ENCODE assay signal across 23 cellular contexts in genomic region chr21:35201799-35202198, GRCh38.
DNase-seq lines count a peak whose midpoint lies in the region; TF ChIP-seq lines count a peak whose summit lies in the region.
"Had no signal": no experiment of that assay in that cellular context is flagged by ENCODE, and none has a peak within 500 bp of the region (broad histone marks: within the 10 kb centered on the region; RNA-seq: fewer than 3 reads in every experiment).

No MANE protein-coding gene starts in this region.

- H3K4me1 Mint-ChIP-seq in Calu3 (ENCODE audit: low read depth, unreplicated experiment) (peaks cover 42% of the 10 kb centered on the region), progenitor cell of endocrine pancreas (ENCODE audit: low read depth) (peaks cover 23% of the 10 kb centered on the region)

- H3K9ac ChIP-seq in adipocyte (ENCODE audit: low read length) = peak overlapping the region; percentile 85
- H3K9ac ChIP-seq: SK-N-SH had no signal

- H3K4me3 ChIP-seq in ACC112 (ENCODE audit: low read depth, low read length) (no peak overlapping the region), adipocyte (ENCODE audit: low read length) (no peak overlapping the region), osteoblast (ENCODE audit: insufficient read depth, low read length) (no peak overlapping the region)
- H3K4me3 ChIP-seq: GM12878, K562 had no signal

- no peaks in the 10 kb centered on the region for H3K27me3 Mint-ChIP-seq in Calu3 (ENCODE audit: unreplicated experiment)
- no peaks in the 10 kb centered on the region for H3K27me3 Mint-ChIP-seq in progenitor cell of endocrine pancreas
- H3K27me3 Mint-ChIP-seq: B cell had no signal

- H3K36me3 ChIP-seq in ACC112 (ENCODE audit: insufficient read depth, low read length) (no peaks in the 10 kb centered on the region), adipocyte (ENCODE audit: control insufficient read depth, insufficient read depth, low read length, severe bottlenecking) (no peaks in the 10 kb centered on the region), osteoblast (ENCODE audit: insufficient read depth, low read length) (no peaks in the 10 kb centered on the region)

- H3K79me2 ChIP-seq in ACC112 (ENCODE audit: control insufficient read depth, insufficient read depth, low read length, unreplicated experiment) = no peaks in the 10 kb centered on the region
- no peaks in the 10 kb centered on the region for H3K79me2 ChIP-seq in osteoblast (ENCODE audit: insufficient read depth, low read length)

- H3K4me1 ChIP-seq in ACC112 (ENCODE audit: control insufficient read depth, insufficient read depth, low read length, unreplicated experiment) (peaks cover 66% of the 10 kb centered on the region), adipocyte (ENCODE audit: control insufficient read depth, insufficient read depth, low read length) (peaks cover 88% of the 10 kb centered on the region), osteoblast (ENCODE audit: insufficient read depth, low read length) (peaks cover 45% of the 10 kb centered on the region)

- H3K27me3 ChIP-seq in ACC112 (ENCODE audit: insufficient read depth, low read length) (no peaks in the 10 kb centered on the region), adipocyte (replicated peaks; ENCODE audit: control insufficient read depth, insufficient read depth, low read length) (no peaks in the 10 kb centered on the region), osteoblast (ENCODE audit: insufficient read depth, low read length) (no peaks in the 10 kb centered on the region)

- TF ChIP-seq CTCF in Calu3 (IDR thresholded peaks at IDR 0.05; ENCODE audit: unreplicated experiment) = no peak
- no peak for TF ChIP-seq CTCF in osteoblast (IDR thresholded peaks at IDR 0.05; ENCODE audit: extremely low read depth, low read depth, low read length)
- no peak for TF ChIP-seq CTCF in progenitor cell of endocrine pancreas (IDR thresholded peaks at IDR 0.05; ENCODE audit: unreplicated experiment)

- H3K36me3 Mint-ChIP-seq in Calu3 (ENCODE audit: insufficient read depth, unreplicated experiment) = peaks cover 5% of the 10 kb centered on the region
- no peaks in the 10 kb centered on the region for H3K36me3 Mint-ChIP-seq in progenitor cell of endocrine pancreas (ENCODE audit: insufficient read depth)
- H3K36me3 Mint-ChIP-seq: CD8-positive, alpha-beta T cell had no signal

- H2AFZ ChIP-seq in ACC112 (ENCODE audit: low read length, unreplicated experiment) (no peak overlapping the region), osteoblast (ENCODE audit: low read length) (no peak overlapping the region)

- DNase-seq in Calu3 (no peak), adipocyte (ENCODE audit: low read depth) (no peak), osteoblast (ENCODE audit: insufficient read length, low spot score, missing footprints) (no peak), NCI-H526 treated with DMSO at 0.1 percent for 48 hours (lab: John Stamatoyannopoulos, UW) (no peak), progenitor cell of endocrine pancreas (ENCODE audit: low spot score, unreplicated experiment) (no peak), dedifferentiated amniotic fluid mesenchymal stem cell (ENCODE audit: extremely low spot score) (no peak)
- DNase-seq: Caco-2; CD8-positive, alpha-beta T cell; DMS 273 treated with DMSO at 0.1 percent for 48 hours; DMS79; GDM1; NCI-H1105 treated with DMSO at 0.1 percent for 48 hours; NCI-H146; NCI-H1930; NCI-H2107; NCI-H524; NCI-H774; SK-N-SH had no signal

- H3K9me3 ChIP-seq in adipocyte (ENCODE audit: control insufficient read depth, low read length) (no peaks in the 10 kb centered on the region), osteoblast (ENCODE audit: low read depth, low read length) (no peaks in the 10 kb centered on the region)
- H3K9me3 ChIP-seq: Caco-2, SK-N-SH had no signal

- no peaks in the 10 kb centered on the region for H4K20me1 ChIP-seq in osteoblast (ENCODE audit: insufficient read depth, low read length)

- no peaks in the 10 kb centered on the region for H3K9me3 Mint-ChIP-seq in Calu3 (ENCODE audit: low read depth, unreplicated experiment)
- no peaks in the 10 kb centered on the region for H3K9me3 Mint-ChIP-seq in progenitor cell of endocrine pancreas (ENCODE audit: low read depth)
- H3K9me3 Mint-ChIP-seq: CD8-positive, alpha-beta T cell had no signal

- BruUV-seq in Calu3 (replicated peaks; lab: Mats Ljungman, UMichigan) = no TSS peak

- no peak overlapping the region for H3K4me3 Mint-ChIP-seq in Calu3 (ENCODE audit: low read depth, unreplicated experiment)
- no peak overlapping the region for H3K4me3 Mint-ChIP-seq in progenitor cell of endocrine pancreas (ENCODE audit: low read depth)
- H3K4me3 Mint-ChIP-seq: B cell; CD8-positive, alpha-beta T cell had no signal

- intact Hi-C loops in Calu3 (cut with micrococcal nuclease; ENCODE audit: unreplicated experiment) = no loop called here

- H3K27ac ChIP-seq in ACC112 (ENCODE audit: low read depth, low read length) (peak overlapping the region; percentile 88), osteoblast (ENCODE audit: low read depth, low read length) (peak overlapping the region; percentile 94)
- H3K27ac ChIP-seq: C4-2B had no signal

- peak overlapping the region; percentile 66 for H3K27ac Mint-ChIP-seq in Calu3 (ENCODE audit: unreplicated experiment)
- no peak overlapping the region for H3K27ac Mint-ChIP-seq in progenitor cell of endocrine pancreas
- H3K27ac Mint-ChIP-seq: B cell; CD8-positive, alpha-beta T cell had no signal

- CTCF ChIA-PET in Calu3 (lab: Charles Lee) = interaction anchor here (1.1 kb wide), 1 partner anchor 63 kb away, joined by 4 read pairs; no protein-coding TSS in a partner anchor

- H3K4me2 ChIP-seq in osteoblast (ENCODE audit: insufficient read depth, low read length) = no peak overlapping the region
- H3K4me2 ChIP-seq: SK-N-SH had no signal
